In genomic region chr1:216173315-216173714, GRCh38 we compare ENCODE assay signal across 27 cellular contexts.
"Had no signal": no experiment of that assay in that cellular context is flagged by ENCODE, and none has a peak within 500 bp of the region (broad histone marks: within the 10 kb centered on the region; RNA-seq: fewer than 3 reads in every experiment).

No MANE protein-coding gene starts in this region.

- ATAC-seq: esophagus mucosa; left colon; naive thymus-derived CD8-positive, alpha-beta T cell; stimulated activated effector memory CD8-positive, alpha-beta T cell treated with anti-CD3 and anti-CD28 coated beads, Interleukin-12 subunit alpha, Interleukin-12 subunit beta, amount 100 ng/mL, for 72 hours had no signal

- DNase-seq: activated CD4-positive, alpha-beta T cell treated with anti-CD3 and anti-CD28 coated beads for 4 hours; activated CD4-positive, alpha-beta T cell treated with anti-CD3 and anti-CD28 coated beads, Interleukin-2, amount 50 U/mL, for 48 hours; activated CD4-positive, CD25-positive, alpha-beta regulatory T cell; activated CD8-positive, alpha-beta memory T cell treated with anti-CD3 and anti-CD28 coated beads, Interleukin-2, amount 50 U/mL, for 4 hours; activated gamma-delta T cell; activated naive CD4-positive, alpha-beta T cell treated with anti-CD3 and anti-CD28 coated beads, Interleukin-2, amount 10 ng/mL, durations not matched to agents 7 days and 5 days; activated naive CD8-positive, alpha-beta T cell treated with anti-CD3 and anti-CD28 coated beads, Interleukin-2, amount 10 ng/mL, durations not matched to agents 7 days and 5 days; activated T-cell treated with anti-CD3 and anti-CD28 coated beads, Interleukin-2, amount 50 U/mL, for 1 hour; caudate nucleus; foreskin fibroblast; head of caudate nucleus; hypothalamus; immature natural killer cell; kidney; left colon; naive thymus-derived CD8-positive, alpha-beta T cell; sigmoid colon; small intestine; stimulated activated CD4-positive, alpha-beta T cell treated with anti-CD3 and anti-CD28 coated beads, Interleukin-4, amount 100 ng/mL, for 24 hours; trophoblast cell had no signal

- H2AFZ ChIP-seq: neural progenitor cell had no signal

- H3K4me2 ChIP-seq: neural progenitor cell had no signal

- H3K9me3 Mint-ChIP-seq: activated naive CD4-positive, alpha-beta T cell treated with anti-CD3 and anti-CD28 coated beads, Interleukin-2, amount 10 ng/mL, durations not matched to agents 7 days and 5 days; activated naive CD8-positive, alpha-beta T cell treated with anti-CD3 and anti-CD28 coated beads, Interleukin-2, amount 10 ng/mL, durations not matched to agents 7 days and 5 days; activated T-helper 1 cell treated with anti-CD3 and anti-CD28 coated beads, Interleukin-12 subunit alpha, Interleukin-12 subunit beta, Interleukin-2, Interleukin-4 antibody, amounts not matched to agents 30 ng/mL and 10 ng/mL and 1 ng/mL, durations not matched to agents 14 hours and 24 hours and 36 hours; neural progenitor cell had no signal

- H3K4me1 ChIP-seq: neural progenitor cell had no signal

- H3K9ac ChIP-seq: neural progenitor cell had no signal

- H3K27me3 Mint-ChIP-seq: activated naive CD4-positive, alpha-beta T cell treated with anti-CD3 and anti-CD28 coated beads, Interleukin-2, amount 10 ng/mL, durations not matched to agents 7 days and 5 days; activated naive CD8-positive, alpha-beta T cell treated with anti-CD3 and anti-CD28 coated beads, Interleukin-2, amount 10 ng/mL, durations not matched to agents 7 days and 5 days; naive thymus-derived CD8-positive, alpha-beta T cell; stimulated activated naive CD8-positive, alpha-beta T cell treated with anti-CD3 and anti-CD28 coated beads, Interleukin-15, Interleukin-2, amounts not matched to agents 100 ng/mL and 50 ng/mL, for 24 hours had no signal

- H3K4me3 ChIP-seq: ascending aorta, neural progenitor cell, sigmoid colon, thoracic aorta had no signal

- H3K27ac Mint-ChIP-seq: activated naive CD4-positive, alpha-beta T cell treated with anti-CD3 and anti-CD28 coated beads, Interleukin-2, amount 10 ng/mL, durations not matched to agents 7 days and 5 days; activated naive CD8-positive, alpha-beta T cell treated with anti-CD3 and anti-CD28 coated beads, Interleukin-2, amount 10 ng/mL, durations not matched to agents 7 days and 5 days; activated T-helper 1 cell treated with anti-CD3 and anti-CD28 coated beads, Interleukin-12 subunit alpha, Interleukin-12 subunit beta, Interleukin-2, Interleukin-4 antibody, amounts not matched to agents 30 ng/mL and 10 ng/mL and 1 ng/mL, durations not matched to agents 14 hours and 24 hours and 36 hours; immature natural killer cell; naive thymus-derived CD8-positive, alpha-beta T cell; neural progenitor cell; stimulated activated effector memory CD8-positive, alpha-beta T cell treated with anti-CD3 and anti-CD28 coated beads, Interleukin-12 subunit alpha, Interleukin-12 subunit beta, amount 100 ng/mL, for 72 hours; stimulated activated naive CD8-positive, alpha-beta T cell treated with anti-CD3 and anti-CD28 coated beads, Interleukin-15, Interleukin-2, amounts not matched to agents 100 ng/mL and 50 ng/mL, for 24 hours had no signal

- H3K27me3 ChIP-seq: ascending aorta, neural progenitor cell, sigmoid colon had no signal

- H3K9me3 ChIP-seq: ascending aorta, sigmoid colon had no signal

- H3K36me3 Mint-ChIP-seq: activated naive CD4-positive, alpha-beta T cell treated with anti-CD3 and anti-CD28 coated beads, Interleukin-2, amount 10 ng/mL, durations not matched to agents 7 days and 5 days; activated naive CD8-positive, alpha-beta T cell treated with anti-CD3 and anti-CD28 coated beads, Interleukin-2, amount 10 ng/mL, durations not matched to agents 7 days and 5 days; naive thymus-derived CD8-positive, alpha-beta T cell; neural progenitor cell; stimulated activated effector memory CD8-positive, alpha-beta T cell treated with anti-CD3 and anti-CD28 coated beads, Interleukin-12 subunit alpha, Interleukin-12 subunit beta, amount 100 ng/mL, for 72 hours had no signal

- H3K27ac ChIP-seq: ascending aorta, neural progenitor cell, sigmoid colon, thoracic aorta had no signal

- H3K4me1 Mint-ChIP-seq: activated naive CD4-positive, alpha-beta T cell treated with anti-CD3 and anti-CD28 coated beads, Interleukin-2, amount 10 ng/mL, durations not matched to agents 7 days and 5 days; activated naive CD8-positive, alpha-beta T cell treated with anti-CD3 and anti-CD28 coated beads, Interleukin-2, amount 10 ng/mL, durations not matched to agents 7 days and 5 days; immature natural killer cell; naive thymus-derived CD8-positive, alpha-beta T cell; stimulated activated effector memory CD8-positive, alpha-beta T cell treated with anti-CD3 and anti-CD28 coated beads, Interleukin-12 subunit alpha, Interleukin-12 subunit beta, amount 100 ng/mL, for 72 hours had no signal

- H3K4me3 Mint-ChIP-seq: activated naive CD4-positive, alpha-beta T cell treated with anti-CD3 and anti-CD28 coated beads, Interleukin-2, amount 10 ng/mL, durations not matched to agents 7 days and 5 days; activated naive CD8-positive, alpha-beta T cell treated with anti-CD3 and anti-CD28 coated beads, Interleukin-2, amount 10 ng/mL, durations not matched to agents 7 days and 5 days; activated T-helper 1 cell treated with anti-CD3 and anti-CD28 coated beads, Interleukin-12 subunit alpha, Interleukin-12 subunit beta, Interleukin-2, Interleukin-4 antibody, amounts not matched to agents 30 ng/mL and 10 ng/mL and 1 ng/mL, durations not matched to agents 14 hours and 24 hours and 36 hours; immature natural killer cell; naive thymus-derived CD8-positive, alpha-beta T cell; neural progenitor cell; stimulated activated effector memory CD8-positive, alpha-beta T cell treated with anti-CD3 and anti-CD28 coated beads, Interleukin-12 subunit alpha, Interleukin-12 subunit beta, amount 100 ng/mL, for 72 hours; stimulated activated naive CD8-positive, alpha-beta T cell treated with anti-CD3 and anti-CD28 coated beads, Interleukin-15, Interleukin-2, amounts not matched to agents 100 ng/mL and 50 ng/mL, for 24 hours had no signal

- H3K36me3 ChIP-seq: ascending aorta, neural progenitor cell, sigmoid colon, thoracic aorta had no signal
